In genomic region chr11:59953463-59954218, GRCh38 we compare ENCODE assay signal across 29 cellular contexts. TPM values are rescaled to one million over a fixed set of nuclear protein-coding genes. Genes with fewer than 3 reads are reported as not detected.
"Had no signal": no experiment of that assay in that cellular context is flagged by ENCODE, and none has a peak within 500 bp of the region (broad histone marks: within the 10 kb centered on the region; RNA-seq: fewer than 3 reads in every experiment).

No MANE protein-coding gene starts in this region.

- H3K4me2 ChIP-seq: PC-9 had no signal

- H3K27ac ChIP-seq: ascending aorta, body of pancreas, PC-9, SJSA1 had no signal

- H3K36me3 ChIP-seq: ascending aorta, SJSA1 had no signal

- H3K9me3 ChIP-seq: ascending aorta, body of pancreas, SJSA1 had no signal

- H2AFZ ChIP-seq: PC-9 had no signal

- ATAC-seq: activated CD8-positive, alpha-beta T cell treated with anti-CD3 and anti-CD28 coated beads, Interleukin-2, amount 10 ng/mL, durations not matched to agents 7 days and 5 days; body of pancreas; SK-N-SH treated with all-trans-retinoic acid at 6 μM for 48 hours; T-helper 17 cell; WTC11 had no signal

- H3K27me3 ChIP-seq: ascending aorta, body of pancreas, SJSA1 had no signal

- H3K4me3 ChIP-seq: ascending aorta, body of pancreas, PC-9, SJSA1 had no signal

- DNase-seq: activated CD4-positive, alpha-beta T cell treated with anti-CD3 and anti-CD28 coated beads for 48 hours; activated CD4-positive, alpha-beta T cell treated with anti-CD3 and anti-CD28 coated beads, Interleukin-2, amount 50 U/mL, for 4 hours; activated CD4-positive, CD25-positive, alpha-beta regulatory T cell treated with anti-CD3 and anti-CD28 coated beads, Interleukin-2, amount 50 U/mL, for 72 hours; activated CD8-positive, alpha-beta memory T cell treated with anti-CD3 and anti-CD28 coated beads, Interleukin-2, amount 50 U/mL, for 48 hours; activated CD8-positive, alpha-beta T cell treated with anti-CD3 and anti-CD28 coated beads, Interleukin-2, amount 10 ng/mL, durations not matched to agents 7 days and 5 days; activated effector memory CD4-positive, alpha-beta T cell treated with Interleukin-2 at 50 U/mL for 16 hours; activated naive CD4-positive, alpha-beta T cell; activated T-cell treated with anti-CD3 and anti-CD28 coated beads, Interleukin-2, amount 50 U/mL, for 24 hours; amniotic stem cell; body of pancreas; Karpas-422; MM.1S; NCI-H1048; NCI-H146; NCI-H1930; NCI-H2171; NCI-H226; NCI-H510A; NCI-H526 treated with DMSO at 0.1 percent for 48 hours; PC-9; RPMI8226; SHP77; T-helper 17 cell; T-helper 9 cell had no signal

- H3K4me1 ChIP-seq: ascending aorta, body of pancreas, SJSA1 had no signal

RNA-seq across cellular contexts. Expression of gene OOSP4A, which starts 10.2 kb away (rescaled TPM):
- total RNA-seq: activated CD8-positive, alpha-beta T cell treated with anti-CD3 and anti-CD28 coated beads, Interleukin-2, amount 10 ng/mL, durations not matched to agents 7 days and 5 days; activated T-helper 1 cell treated with anti-CD3 and anti-CD28 coated beads, Interleukin-12 subunit alpha, Interleukin-12 subunit beta, Interleukin-2, Interleukin-4 antibody, amounts not matched to agents 30 ng/mL and 10 ng/mL and 1 ng/mL, durations not matched to agents 14 hours and 24 hours and 36 hours; ascending aorta; body of pancreas; PC-9; SJSA1; T-helper 17 cell; WTC11 had no signal

RNA-seq across cellular contexts. Expression of gene OOSP1, which starts 15.4 kb away (rescaled TPM):
- total RNA-seq: activated CD8-positive, alpha-beta T cell treated with anti-CD3 and anti-CD28 coated beads, Interleukin-2, amount 10 ng/mL, durations not matched to agents 7 days and 5 days; activated T-helper 1 cell treated with anti-CD3 and anti-CD28 coated beads, Interleukin-12 subunit alpha, Interleukin-12 subunit beta, Interleukin-2, Interleukin-4 antibody, amounts not matched to agents 30 ng/mL and 10 ng/mL and 1 ng/mL, durations not matched to agents 14 hours and 24 hours and 36 hours; ascending aorta; body of pancreas; PC-9; SJSA1; T-helper 17 cell; WTC11 had no signal
